In genomic region chr1:51962486-51963356, GRCh38 we compare ENCODE assay signal across 15 cellular contexts. TPM values are rescaled to one million over a fixed set of nuclear protein-coding genes. Genes with fewer than 3 reads are reported as not detected.
"Had no signal": no experiment of that assay in that cellular context is flagged by ENCODE, and none has a peak within 500 bp of the region (broad histone marks: within the 10 kb centered on the region; RNA-seq: fewer than 3 reads in every experiment).

No MANE protein-coding gene starts in this region.

- H3K9me3 ChIP-seq: adrenal gland, esophagus muscularis mucosa, psoas muscle, upper lobe of left lung had no signal

- ATAC-seq: activated CD8-positive, alpha-beta T cell treated with anti-CD3 and anti-CD28 coated beads for 36 hours; activated T-cell treated with anti-CD3 and anti-CD28 coated beads, Interleukin-2, amount 50 U/mL, for 4 hours; psoas muscle; sciatic nerve had no signal

- H3K27ac ChIP-seq: adrenal gland, esophagus muscularis mucosa, hepatocyte, psoas muscle, upper lobe of left lung had no signal

- H3K4me2 ChIP-seq: hepatocyte had no signal

- H3K36me3 ChIP-seq: adrenal gland, esophagus muscularis mucosa, upper lobe of left lung had no signal

- H3K27me3 ChIP-seq: adrenal gland, hepatocyte had no signal

- H3K4me3 ChIP-seq: adrenal gland, esophagus muscularis mucosa, hepatocyte, lung, psoas muscle, upper lobe of left lung had no signal

- H2AFZ ChIP-seq: hepatocyte had no signal

- DNase-seq: activated CD4-positive, alpha-beta T cell treated with anti-CD3 and anti-CD28 coated beads for 4 hours; activated CD8-positive, alpha-beta T cell treated with anti-CD3 and anti-CD28 coated beads for 36 hours; activated effector memory CD4-positive, alpha-beta T cell treated with Interleukin-2 at 50 U/mL for 16 hours; activated naive CD4-positive, alpha-beta T cell treated with anti-CD3 and anti-CD28 coated beads, Interleukin-2, amount 50 U/mL, for 16 hours; activated T-cell treated with anti-CD3 and anti-CD28 coated beads, Interleukin-2, amount 50 U/mL, for 4 hours; adrenal gland; islet precursor cell; midbrain; psoas muscle; upper lobe of left lung had no signal

- H3K4me1 ChIP-seq: adrenal gland, esophagus muscularis mucosa, psoas muscle, upper lobe of left lung had no signal

RNA-seq across cellular contexts. Expression of gene RAB3B, which starts 27.8 kb away (rescaled TPM):
- total RNA-seq: cardiac septum had no signal
